ENCODE assay signal across 25 cellular contexts in genomic region chr19:37226248-37226647, GRCh38. TPM values are rescaled to one million over a fixed set of nuclear protein-coding genes. Genes with fewer than 3 reads are reported as not detected.
DNase-seq lines count a peak whose midpoint lies in the region; ATAC-seq and TF ChIP-seq lines count a peak whose summit lies in the region.
"Had no signal": no experiment of that assay in that cellular context is flagged by ENCODE, and none has a peak within 500 bp of the region (broad histone marks: within the 10 kb centered on the region; RNA-seq: fewer than 3 reads in every experiment).

No MANE protein-coding gene starts in this region.

- ATAC-seq in activated naive CD8-positive, alpha-beta T cell treated with anti-CD3 and anti-CD28 coated beads, Interleukin-2, amount 50 U/mL, for 24 hours = no peak
- ATAC-seq in natural killer cell (no peak), GM19328 (IDR thresholded peaks at IDR 0.05; ENCODE audit: unreplicated experiment) (no peak)
- no peak for ATAC-seq in natural killer cell treated with Interleukin-12 subunit alpha and Interleukin-12 subunit beta and Interleukin-15 and Interleukin-18, amount 100 ng/mL, for 72 hours

- peaks cover 70% of the 10 kb centered on the region for H3K36me3 Mint-ChIP-seq in activated naive CD8-positive, alpha-beta T cell treated with anti-CD3 and anti-CD28 coated beads, Interleukin-2, amount 50 U/mL, for 24 hours (ENCODE audit: low read depth)
- H3K36me3 Mint-ChIP-seq in activated naive CD8-positive, alpha-beta T cell treated with anti-CD3 and anti-CD28 coated beads for 36 hours = peaks cover 86% of the 10 kb centered on the region
- H3K36me3 Mint-ChIP-seq in natural killer cell = peaks cover 33% of the 10 kb centered on the region
- peaks cover 39% of the 10 kb centered on the region for H3K36me3 Mint-ChIP-seq in natural killer cell treated with Interleukin-12 subunit alpha and Interleukin-12 subunit beta and Interleukin-15 and Interleukin-18, amount 100 ng/mL, for 72 hours
- H3K36me3 Mint-ChIP-seq in immature natural killer cell = peaks cover 40 to 53% (median 53%) of the 10 kb centered on the region in 3 donors

- H3K9ac ChIP-seq in adipocyte (ENCODE audit: low read length) = no peak overlapping the region
- H3K9ac ChIP-seq in liver (ENCODE audit: low read depth in 1 of 2, low read length in 2 of 2) = no peak overlapping the region
- H3K9ac ChIP-seq: BLaER1 had no signal

- H3K4me3 Mint-ChIP-seq in activated naive CD8-positive, alpha-beta T cell treated with anti-CD3 and anti-CD28 coated beads, Interleukin-2, amount 50 U/mL, for 24 hours = no peak overlapping the region
- no peak overlapping the region for H3K4me3 Mint-ChIP-seq in activated naive CD8-positive, alpha-beta T cell treated with anti-CD3 and anti-CD28 coated beads for 36 hours
- H3K4me3 Mint-ChIP-seq in natural killer cell (no peak overlapping the region), immature natural killer cell (no peak overlapping the region)
- no peak overlapping the region for H3K4me3 Mint-ChIP-seq in natural killer cell treated with Interleukin-12 subunit alpha and Interleukin-12 subunit beta and Interleukin-15 and Interleukin-18, amount 100 ng/mL, for 72 hours
- H3K4me3 Mint-ChIP-seq: CD14-positive monocyte; CD4-positive, alpha-beta memory T cell; CD4-positive, CD25-positive, alpha-beta regulatory T cell had no signal

- intact Hi-C loops in natural killer cell (cut with micrococcal nuclease) = no loop called here

- TF ChIP-seq CTCF in natural killer cell (IDR thresholded peaks at IDR 0.05) (no peak), liver (IDR thresholded peaks at IDR 0.05; ENCODE audit: low read depth, low read length, missing input control) (no peak)

- WGBS in liver = 97% methylated on average over 2 of the region's 2 CpGs

- no peaks in the 10 kb centered on the region for H3K27me3 Mint-ChIP-seq in activated naive CD8-positive, alpha-beta T cell treated with anti-CD3 and anti-CD28 coated beads, Interleukin-2, amount 50 U/mL, for 24 hours
- H3K27me3 Mint-ChIP-seq in activated naive CD8-positive, alpha-beta T cell treated with anti-CD3 and anti-CD28 coated beads for 36 hours = no peaks in the 10 kb centered on the region
- no peaks in the 10 kb centered on the region for H3K27me3 Mint-ChIP-seq in natural killer cell (ENCODE audit: low read depth in 2 of 2)
- no peaks in the 10 kb centered on the region for H3K27me3 Mint-ChIP-seq in natural killer cell treated with Interleukin-12 subunit alpha and Interleukin-12 subunit beta and Interleukin-15 and Interleukin-18, amount 100 ng/mL, for 72 hours
- H3K27me3 Mint-ChIP-seq in immature natural killer cell (ENCODE audit: low read depth in 3 of 3) = peaks cover 0 to 3% (median 0%) of the 10 kb centered on the region in 3 donors
- H3K27me3 Mint-ChIP-seq: CD4-positive, alpha-beta memory T cell; CD4-positive, CD25-positive, alpha-beta regulatory T cell; CD8-positive, alpha-beta memory T cell had no signal

- no peak for TF ChIP-seq RAD21 in liver (IDR thresholded peaks at IDR 0.05)

- H3K9me3 ChIP-seq in adipocyte (ENCODE audit: control insufficient read depth, low read length) (peaks cover 53% of the 10 kb centered on the region), liver (ENCODE audit: control insufficient read depth in 4 of 4, low read length in 3 of 4) (peaks cover 18 to 48% (median 26%) of the 10 kb centered on the region in 4 donors)

- peaks cover 2% of the 10 kb centered on the region for H3K4me1 Mint-ChIP-seq in activated naive CD8-positive, alpha-beta T cell treated with anti-CD3 and anti-CD28 coated beads, Interleukin-2, amount 50 U/mL, for 24 hours
- H3K4me1 Mint-ChIP-seq in activated naive CD8-positive, alpha-beta T cell treated with anti-CD3 and anti-CD28 coated beads for 36 hours = peaks cover 1% of the 10 kb centered on the region
- H3K4me1 Mint-ChIP-seq in natural killer cell = no peaks in the 10 kb centered on the region
- peaks cover 0 to 4% of the 10 kb centered on the region in 2 donors for H3K4me1 Mint-ChIP-seq in natural killer cell treated with Interleukin-12 subunit alpha and Interleukin-12 subunit beta and Interleukin-15 and Interleukin-18, amount 100 ng/mL, for 72 hours (ENCODE audit: low read depth in 2 of 2)
- peaks cover 0 to 8% of the 10 kb centered on the region in 2 donors for H3K4me1 Mint-ChIP-seq in immature natural killer cell
- H3K4me1 Mint-ChIP-seq: CD14-positive monocyte had no signal

- H3K27ac ChIP-seq in liver (ENCODE audit: low read depth in 1 of 2, low read length in 2 of 2) = no peak overlapping the region
- H3K27ac ChIP-seq: 22Rv1, BLaER1 had no signal

- peaks cover 36% of the 10 kb centered on the region for H3K9me3 Mint-ChIP-seq in activated naive CD8-positive, alpha-beta T cell treated with anti-CD3 and anti-CD28 coated beads, Interleukin-2, amount 50 U/mL, for 24 hours
- H3K9me3 Mint-ChIP-seq in activated naive CD8-positive, alpha-beta T cell treated with anti-CD3 and anti-CD28 coated beads for 36 hours = peaks cover 38% of the 10 kb centered on the region
- H3K9me3 Mint-ChIP-seq in natural killer cell (no peaks in the 10 kb centered on the region), immature natural killer cell (no peaks in the 10 kb centered on the region)
- no peaks in the 10 kb centered on the region for H3K9me3 Mint-ChIP-seq in natural killer cell treated with Interleukin-12 subunit alpha and Interleukin-12 subunit beta and Interleukin-15 and Interleukin-18, amount 100 ng/mL, for 72 hours

- no peak for DNase-seq in activated naive CD8-positive, alpha-beta T cell treated with anti-CD3 and anti-CD28 coated beads, Interleukin-2, amount 50 U/mL, for 24 hours
- DNase-seq in activated naive CD8-positive, alpha-beta T cell treated with anti-CD3 and anti-CD28 coated beads for 36 hours = no peak
- DNase-seq in natural killer cell (no peak), adipocyte (ENCODE audit: low read depth) (no peak), immature natural killer cell (no peak)
- no peak for DNase-seq in natural killer cell treated with Interleukin-12 subunit alpha and Interleukin-12 subunit beta and Interleukin-15 and Interleukin-18, amount 100 ng/mL, for 72 hours (ENCODE audit: low spot score)
- DNase-seq: ACHN; BE2C; C1 segment of cervical spinal cord; CD4-positive, alpha-beta memory T cell; CD4-positive, CD25-positive, alpha-beta regulatory T cell; CD8-positive, alpha-beta memory T cell; COR-L47; DMS 273 treated with DMSO at 0.1 percent for 48 hours; DMS153; DMS53; DMS79; DND-41; EL; GF-D8 had no signal

- peaks cover 64% of the 10 kb centered on the region for H3K36me3 ChIP-seq in adipocyte (ENCODE audit: control insufficient read depth, insufficient read depth, low read length, severe bottlenecking)
- peaks cover 19 to 58% (median 57%) of the 10 kb centered on the region in 4 donors for H3K36me3 ChIP-seq in liver (ENCODE audit: control insufficient read depth in 4 of 4, insufficient read depth in 3 of 4, low read depth in 1 of 4, low read length in 3 of 4)

- H3K27me3 ChIP-seq in adipocyte (replicated peaks; ENCODE audit: control insufficient read depth, insufficient read depth, low read length) (no peaks in the 10 kb centered on the region), liver (ENCODE audit: control insufficient read depth in 4 of 4, insufficient read depth in 4 of 4, low read length in 3 of 4) (no peaks in the 10 kb centered on the region)
- H3K27me3 ChIP-seq: BE2C, BLaER1 had no signal

- peak overlapping the region; percentile 33 for H3K27ac Mint-ChIP-seq in activated naive CD8-positive, alpha-beta T cell treated with anti-CD3 and anti-CD28 coated beads, Interleukin-2, amount 50 U/mL, for 24 hours
- no peak overlapping the region for H3K27ac Mint-ChIP-seq in activated naive CD8-positive, alpha-beta T cell treated with anti-CD3 and anti-CD28 coated beads for 36 hours
- H3K27ac Mint-ChIP-seq in natural killer cell (peak overlapping the region; percentile 41 to 63), immature natural killer cell (peak overlapping the region in 1 of 6 donors; percentile 34)
- no peak overlapping the region for H3K27ac Mint-ChIP-seq in natural killer cell treated with Interleukin-12 subunit alpha and Interleukin-12 subunit beta and Interleukin-15 and Interleukin-18, amount 100 ng/mL, for 72 hours
- H3K27ac Mint-ChIP-seq: CD14-positive monocyte; CD4-positive, alpha-beta memory T cell; CD4-positive, CD25-positive, alpha-beta regulatory T cell; CD8-positive, alpha-beta memory T cell had no signal

- H3K4me3 ChIP-seq in adipocyte (ENCODE audit: low read length) = peak overlapping the region; percentile 47
- peak overlapping the region in 2 of 3 donors; percentile 1 to 28 for H3K4me3 ChIP-seq in liver (ENCODE audit: low read depth in 1 of 3, low read length in 3 of 3)
- H3K4me3 ChIP-seq: BLaER1 had no signal

- no peaks in the 10 kb centered on the region for H3K4me1 ChIP-seq in adipocyte (ENCODE audit: control insufficient read depth, insufficient read depth, low read length)
- H3K4me1 ChIP-seq in liver (ENCODE audit: control insufficient read depth in 4 of 4, insufficient read depth in 4 of 4, low read length in 3 of 4) = no peaks in the 10 kb centered on the region
- H3K4me1 ChIP-seq: BE2C, BLaER1 had no signal

TF ChIP-seq in liver, 16 proteins besides CTCF, POLR2A, EP300 and RAD21 (continues in another document):
- no peak for TF ChIP-seq FOXA2 (IDR thresholded peaks at IDR 0.05)

RNA-seq across cellular contexts. Expression of gene ZNF383, which starts 8.2 kb away (rescaled TPM):
- 10 to 100 TPM in 1 of 2 experiments, 1 to 10 TPM in 1; 7.4 to 10.8 TPM for total RNA-seq in activated naive CD8-positive, alpha-beta T cell treated with anti-CD3 and anti-CD28 coated beads for 36 hours
- total RNA-seq in natural killer cell = 10 to 100 TPM; 21.6 to 27.1 (median 26.4) TPM
- total RNA-seq in natural killer cell treated with Interleukin-12 subunit alpha and Interleukin-12 subunit beta and Interleukin-15 and Interleukin-18, amount 100 ng/mL, for 72 hours = 10 to 100 TPM; 12.1 to 13.4 TPM
- 1 to 10 TPM; 2.9 to 3.2 TPM for total RNA-seq in liver
- 1 to 10 TPM; 1.1 to 1.8 TPM for polyA plus RNA-seq in liver
- polyA plus RNA-seq in immature natural killer cell = 1 to 10 TPM; 5.9 to 8.7 (median 7.9) TPM

RNA-seq across cellular contexts. Expression of gene ZNF585B, which starts 15.9 kb away (rescaled TPM):
- 1 to 10 TPM; 7.5 to 7.8 TPM for total RNA-seq in activated naive CD8-positive, alpha-beta T cell treated with anti-CD3 and anti-CD28 coated beads for 36 hours
- total RNA-seq in natural killer cell (10 to 100 TPM; 12.6 to 21.6 (median 12.7) TPM), liver (1 to 10 TPM; 4.4 to 8.8 TPM)
- 10 to 100 TPM in 1 of 2 donors, 1 to 10 TPM in 1; 5.8 to 17.4 TPM for total RNA-seq in natural killer cell treated with Interleukin-12 subunit alpha and Interleukin-12 subunit beta and Interleukin-15 and Interleukin-18, amount 100 ng/mL, for 72 hours
- polyA plus RNA-seq in liver (1 to 10 TPM in 1 of 2 donors, under 1 TPM in 1; 0.74 to 1.6 TPM), immature natural killer cell (1 to 10 TPM; 5.3 to 8.8 (median 8.7) TPM)

RNA-seq across cellular contexts. Expression of gene ZNF585A, which starts 53.8 kb away (rescaled TPM):
- 1 to 10 TPM; 8.4 to 9.1 TPM for total RNA-seq in activated naive CD8-positive, alpha-beta T cell treated with anti-CD3 and anti-CD28 coated beads for 36 hours
- 10 to 100 TPM in 1 of 3 donors, 1 to 10 TPM in 2; 8.9 to 12.6 (median 9.9) TPM for total RNA-seq in natural killer cell
- 10 to 100 TPM in 1 of 2 donors, 1 to 10 TPM in 1; 8.1 to 13.3 TPM for total RNA-seq in natural killer cell treated with Interleukin-12 subunit alpha and Interleukin-12 subunit beta and Interleukin-15 and Interleukin-18, amount 100 ng/mL, for 72 hours
- 1 to 10 TPM; 1.9 to 4.2 TPM for total RNA-seq in liver
- polyA plus RNA-seq in liver = 1 to 10 TPM; 3.0 to 3.5 TPM
- 10 to 100 TPM; 39.9 to 50.2 (median 49.8) TPM for polyA plus RNA-seq in immature natural killer cell

Comparison
In these comparisons a context has a peak if more than half of its experiments do, and no peak if none do; other contexts are left out.
1. H3K27ac Mint-ChIP-seq: peak in activated naive CD8-positive, alpha-beta T cell treated with anti-CD3 and anti-CD28 coated beads, Interleukin-2, amount 50 U/mL, for 24 hours (single experiment) and natural killer cell (2 of 2); none in activated naive CD8-positive, alpha-beta T cell treated with anti-CD3 and anti-CD28 coated beads for 36 hours (single experiment) and natural killer cell treated with Interleukin-12 subunit alpha and Interleukin-12 subunit beta and Interleukin-15 and Interleukin-18, amount 100 ng/mL, for 72 hours (0 of 2).